8 cellular contexts compared by ENCODE assay signal in the genomic region with DNA sequence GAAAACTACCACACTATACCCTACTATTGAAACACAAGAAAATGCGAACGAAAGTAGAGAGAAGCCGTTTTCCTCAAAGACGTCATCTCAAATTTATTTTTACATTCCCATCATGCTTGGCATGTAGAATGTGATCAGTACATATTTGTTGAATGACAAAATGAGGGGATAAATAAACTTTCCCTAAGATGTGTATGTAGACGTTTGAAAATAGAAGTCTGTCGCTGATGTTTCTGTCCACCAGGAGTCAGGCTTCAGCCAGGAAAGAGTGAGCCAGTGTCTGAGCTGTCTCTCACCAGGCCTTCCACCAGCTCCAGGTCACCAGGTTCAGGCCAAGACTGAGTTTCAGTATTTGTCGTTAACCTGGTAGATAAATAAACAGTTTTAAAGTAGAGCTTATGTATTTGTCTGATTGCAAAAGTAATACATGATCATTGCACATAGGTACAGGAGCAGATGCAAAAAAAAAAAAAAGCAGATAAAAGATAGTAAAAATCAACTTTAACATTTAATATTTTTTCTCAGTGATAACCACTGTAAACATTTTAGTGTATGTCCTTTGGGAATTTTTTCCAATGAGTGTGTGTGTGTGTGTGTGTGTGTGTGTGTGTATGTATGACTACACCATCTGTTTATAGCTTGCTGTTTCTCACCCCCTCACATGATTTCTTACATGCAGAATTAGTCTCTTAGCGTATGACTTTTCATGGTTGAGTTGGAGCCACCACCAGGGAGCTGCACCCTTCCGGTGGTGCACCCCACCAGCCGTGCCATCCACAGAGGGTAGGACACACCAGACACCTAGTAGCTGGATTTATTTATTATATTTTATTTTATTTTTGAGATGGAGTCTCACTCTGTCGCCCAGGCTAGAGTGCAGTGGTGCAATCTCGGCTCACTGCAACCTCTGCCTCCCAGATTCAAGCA. TPM values are rescaled to one million over a fixed set of nuclear protein-coding genes. Genes with fewer than 3 reads are reported as not detected.
DNase-seq lines count a peak whose midpoint lies in the region; ATAC-seq and FAIRE-seq lines count a peak whose summit lies in the region.

No MANE protein-coding gene starts in this region.

- peak overlapping the region in 4 of 11 experiments; percentile 17 to 75 (median 27); a peak in 6 of 22 replicates for H3K9ac ChIP-seq in BLaER1 treated with 17β-estradiol and CSF1 and Interleukin-3, amounts not matched to agents 10 nM and 100 nM

- H3K27ac ChIP-seq in BLaER1 treated with 17β-estradiol and CSF1 and Interleukin-3, amounts not matched to agents 10 nM and 100 nM = peak overlapping the region in 9 of 11 experiments; percentile 48 to 85 (median 81); a peak in 14 of 22 replicates
- peak overlapping the region in 1 of 2 donors; percentile 26 for H3K27ac ChIP-seq in small intestine (ENCODE audit: low read depth in 1 of 2, low read length in 1 of 2)

- no peak overlapping the region for H3K4me3 ChIP-seq in BLaER1 treated with 17β-estradiol and CSF1 and Interleukin-3, amounts not matched to agents 10 nM and 100 nM
- H3K4me3 ChIP-seq in MG63 (no peak overlapping the region), small intestine (ENCODE audit: low read depth in 1 of 2, low read length in 2 of 2) (no peak overlapping the region)

- DNase-seq in MG63 = peak; percentile 58
- DNase-seq in T follicular helper cell (ENCODE audit: low read depth) = peak; percentile 25
- DNase-seq in T47D (ENCODE audit: low read depth in 1 of 2, low spot score in 1 of 2) = peak; percentile 49 to 77
- DNase-seq in iPS-NIHi11 (ENCODE audit: low spot score) = peak; percentile 79
- peak; percentile 83 for DNase-seq in small intestine
- DNase-seq in NCI-H1048 (lab: John Stamatoyannopoulos, UW) = no peak

- ATAC-seq in GM19043 (IDR thresholded peaks at IDR 0.05; ENCODE audit: low read depth, unreplicated experiment) = peak; percentile 68

- peaks cover 0 to 40% (median 6%) of the 10 kb centered on the region in 11 experiments; a peak in 9 of 22 replicates for H4K20me1 ChIP-seq in BLaER1 treated with 17β-estradiol and CSF1 and Interleukin-3, amounts not matched to agents 10 nM and 100 nM

- H3K4me1 ChIP-seq in BLaER1 treated with 17β-estradiol and CSF1 and Interleukin-3, amounts not matched to agents 10 nM and 100 nM = peaks cover 44 to 68% (median 61%) of the 10 kb centered on the region in 10 experiments
- H3K4me1 ChIP-seq in small intestine (ENCODE audit: control insufficient read depth in 2 of 2, insufficient read depth in 1 of 2, low read depth in 1 of 2, low read length in 1 of 2) = peaks cover 0 to 4% of the 10 kb centered on the region in 2 donors

- 49 to 54% (median 51%) methylated on average over 12 of the region's 12 CpGs for WGBS in small intestine, 3 donors

- H3K27me3 ChIP-seq in BLaER1 treated with 17β-estradiol and CSF1 and Interleukin-3, amounts not matched to agents 10 nM and 100 nM = no peaks in the 10 kb centered on the region
- H3K27me3 ChIP-seq in MG63 = no peaks in the 10 kb centered on the region
- H3K27me3 ChIP-seq in small intestine (ENCODE audit: control insufficient read depth in 2 of 2, insufficient read depth in 2 of 2, low read length in 2 of 2) = no peaks in the 10 kb centered on the region

- H3K9me3 ChIP-seq in BLaER1 treated with 17β-estradiol and CSF1 and Interleukin-3, amounts not matched to agents 10 nM and 100 nM (replicated peaks in 1 of 11) = no peaks in the 10 kb centered on the region
- no peaks in the 10 kb centered on the region for H3K9me3 ChIP-seq in MG63
- no peaks in the 10 kb centered on the region for H3K9me3 ChIP-seq in small intestine (ENCODE audit: control insufficient read depth, low read depth)

- FAIRE-seq in small intestine (lab: Jason Lieb, UNC) = no peak

- in situ Hi-C loops in T47D (cut with HindIII; ENCODE audit: low pct_unique_long_range_greater_than_20kb, low sequenced_read_pairs) = no loop called here

- peak overlapping the region; percentile 49 to 93 (median 77) for H3K4me2 ChIP-seq in BLaER1 treated with 17β-estradiol and CSF1 and Interleukin-3, amounts not matched to agents 10 nM and 100 nM

- H3K36me3 ChIP-seq in BLaER1 treated with 17β-estradiol and CSF1 and Interleukin-3, amounts not matched to agents 10 nM and 100 nM = peaks cover 13 to 32% (median 24%) of the 10 kb centered on the region in 11 experiments; a peak in 20 of 22 replicates
- H3K36me3 ChIP-seq in MG63 (no peaks in the 10 kb centered on the region), small intestine (ENCODE audit: control insufficient read depth in 2 of 2, insufficient read depth in 2 of 2, low read length in 2 of 2) (peaks cover 0 to 3% of the 10 kb centered on the region in 2 donors)

RNA-seq across cellular contexts. Expression of gene WRNIP1, which starts 26.2 kb away (rescaled TPM):
- 41.7 and 53.3 TPM in 2 replicates for total RNA-seq in MG63 (2014; rRNA removed; shearing (Covaris generic); ENCODE audit: low replicate concordance)
- polyA plus RNA-seq in small intestine = 10 to 100 TPM; 35.1 to 52.2 (median 45.4) TPM

RNA-seq across cellular contexts. Expression of gene MYLK4, which starts 40.7 kb away (rescaled TPM):
- not detected in 2 replicates for total RNA-seq in MG63 (2014; rRNA removed; shearing (Covaris generic); ENCODE audit: low replicate concordance)
- polyA plus RNA-seq in small intestine = under 1 TPM; under 0.01 to 0.37 (median 0.27) TPM

RNA-seq across cellular contexts. Expression of gene SERPINB1, which starts 50.3 kb away (rescaled TPM):
- total RNA-seq in MG63 (2014; rRNA removed; shearing (Covaris generic); ENCODE audit: low replicate concordance) = 8.8 and 12.0 TPM in 2 replicates
- 100 to 1,000 TPM; 154 to 226 (median 169) TPM for polyA plus RNA-seq in small intestine
